Comparison of ENCODE assay signal across 9 cellular contexts in genomic region chr1:148716966-148717520, GRCh38. TPM values are rescaled to one million over a fixed set of nuclear protein-coding genes. Genes with fewer than 3 reads are reported as not detected.
DNase-seq lines count a peak whose midpoint lies in the region; ATAC-seq lines count a peak whose summit lies in the region.
"Not testable (repeated sequence)": the region's sequence is repeated elsewhere in the genome, so short reads cannot be mapped to it uniquely, and the experiment has no call there.
"Had no signal": no experiment of that assay in that cellular context is flagged by ENCODE, and none has a peak within 500 bp of the region (broad histone marks: within the 10 kb centered on the region; RNA-seq: fewer than 3 reads in every experiment).

No MANE protein-coding gene starts in this region.

- not testable (repeated sequence) for H3K4me1 Mint-ChIP-seq in CD4-positive, CD25-positive, alpha-beta regulatory T cell; T-helper 17 cell; activated CD8-positive, alpha-beta T cell treated with anti-CD3 and anti-CD28 coated beads, Interleukin-2, amount 10 ng/mL, durations not matched to agents 7 days and 5 days (ENCODE audit: low read depth); activated T-helper 17 cell treated with anti-CD3 and anti-CD28 coated beads, Interleukin-2, amount 50 U/mL, for 72 hours; effector memory CD8-positive, alpha-beta T cell (ENCODE audit: low read depth in 2 of 2); stimulated activated effector memory CD8-positive, alpha-beta T cell treated with anti-CD3 and anti-CD28 coated beads, Interleukin-12 subunit alpha, Interleukin-12 subunit beta, amount 100 ng/mL, for 72 hours

- H3K27ac ChIP-seq in CD4-positive, CD25-positive, alpha-beta regulatory T cell (ENCODE audit: insufficient read depth, low read length, poor library complexity, severe bottlenecking) = not testable (repeated sequence)

- POLR2A ChIA-PET in activated CD8-positive, alpha-beta T cell treated with anti-CD3 and anti-CD28 coated beads, Interleukin-2, amount 10 ng/mL, durations not matched to agents 7 days and 5 days (lab: Charles Lee) = not testable (repeated sequence)

- H3K4me3 ChIP-seq in CD4-positive, CD25-positive, alpha-beta regulatory T cell (ENCODE audit: low read depth, low read length) = not testable (repeated sequence)

- not testable (repeated sequence) for H3K27me3 Mint-ChIP-seq in CD4-positive, CD25-positive, alpha-beta regulatory T cell; T-helper 17 cell; activated CD8-positive, alpha-beta T cell treated with anti-CD3 and anti-CD28 coated beads, Interleukin-2, amount 10 ng/mL, durations not matched to agents 7 days and 5 days (ENCODE audit: low read depth); activated T-helper 17 cell treated with anti-CD3 and anti-CD28 coated beads, Interleukin-2, amount 50 U/mL, for 72 hours; effector memory CD8-positive, alpha-beta T cell

- H3K4me1 ChIP-seq in CD4-positive, CD25-positive, alpha-beta regulatory T cell (ENCODE audit: control insufficient read depth, insufficient read depth, low read length, poor library complexity, severe bottlenecking) = not testable (repeated sequence)

- H3K36me3 Mint-ChIP-seq in CD4-positive, CD25-positive, alpha-beta regulatory T cell; T-helper 17 cell (ENCODE audit: low read depth); activated CD8-positive, alpha-beta T cell treated with anti-CD3 and anti-CD28 coated beads, Interleukin-2, amount 10 ng/mL, durations not matched to agents 7 days and 5 days (ENCODE audit: low read depth); activated T-helper 17 cell treated with anti-CD3 and anti-CD28 coated beads, Interleukin-2, amount 50 U/mL, for 72 hours (ENCODE audit: low read depth); effector memory CD8-positive, alpha-beta T cell (ENCODE audit: insufficient read depth); stimulated activated effector memory CD8-positive, alpha-beta T cell treated with anti-CD3 and anti-CD28 coated beads, Interleukin-12 subunit alpha, Interleukin-12 subunit beta, amount 100 ng/mL, for 72 hours: not testable (repeated sequence)

- ATAC-seq in CD4-positive, CD25-positive, alpha-beta regulatory T cell (ENCODE audit: low read depth in 2 of 2) = peak; percentile 26 to 54
- peak; percentile 52 for ATAC-seq in T-helper 17 cell
- peak; percentile 81 for ATAC-seq in activated CD8-positive, alpha-beta T cell treated with anti-CD3 and anti-CD28 coated beads, Interleukin-2, amount 10 ng/mL, durations not matched to agents 7 days and 5 days
- peak; percentile 67 for ATAC-seq in activated T-helper 17 cell treated with anti-CD3 and anti-CD28 coated beads, Interleukin-2, amount 50 U/mL, for 72 hours (replicated peaks)
- ATAC-seq in effector memory CD8-positive, alpha-beta T cell (replicated peaks) = peak; percentile 37
- peak; percentile 76 for ATAC-seq in stimulated activated effector memory CD8-positive, alpha-beta T cell treated with anti-CD3 and anti-CD28 coated beads, Interleukin-12 subunit alpha, Interleukin-12 subunit beta, amount 100 ng/mL, for 72 hours
- ATAC-seq in stimulated activated naive CD8-positive, alpha-beta T cell treated with anti-CD3 and anti-CD28 coated beads, Interleukin-15, Interleukin-2, amounts not matched to agents 100 U/mL and 50 U/mL, for 24 hours = peak; percentile 36

- H3K36me3 ChIP-seq in CD4-positive, CD25-positive, alpha-beta regulatory T cell (ENCODE audit: control insufficient read depth, insufficient read depth, low read length) = not testable (repeated sequence)

- not testable (repeated sequence) for H3K27ac Mint-ChIP-seq in CD4-positive, CD25-positive, alpha-beta regulatory T cell; T-helper 17 cell; activated CD8-positive, alpha-beta T cell treated with anti-CD3 and anti-CD28 coated beads, Interleukin-2, amount 10 ng/mL, durations not matched to agents 7 days and 5 days; activated T-helper 17 cell treated with anti-CD3 and anti-CD28 coated beads, Interleukin-2, amount 50 U/mL, for 72 hours; effector memory CD8-positive, alpha-beta T cell; stimulated activated effector memory CD8-positive, alpha-beta T cell treated with anti-CD3 and anti-CD28 coated beads, Interleukin-12 subunit alpha, Interleukin-12 subunit beta, amount 100 ng/mL, for 72 hours

- not testable (repeated sequence) for DNase-seq in CD4-positive, CD25-positive, alpha-beta regulatory T cell; T-helper 17 cell; activated CD8-positive, alpha-beta T cell treated with anti-CD3 and anti-CD28 coated beads, Interleukin-2, amount 10 ng/mL, durations not matched to agents 7 days and 5 days; effector memory CD8-positive, alpha-beta T cell; stimulated activated effector memory CD8-positive, alpha-beta T cell treated with anti-CD3 and anti-CD28 coated beads, Interleukin-12 subunit alpha, Interleukin-12 subunit beta, amount 100 ng/mL, for 72 hours (ENCODE audit: low spot score in 2 of 2); stimulated activated naive CD8-positive, alpha-beta T cell treated with anti-CD3 and anti-CD28 coated beads, Interleukin-15, Interleukin-2, amounts not matched to agents 100 U/mL and 50 U/mL, for 24 hours

- H3K9me3 ChIP-seq in CD4-positive, CD25-positive, alpha-beta regulatory T cell (ENCODE audit: control insufficient read depth in 2 of 2, low read length in 2 of 2); T-helper 17 cell (ENCODE audit: control insufficient read depth, low read length, poor library complexity, severe bottlenecking): not testable (repeated sequence)

- H3K27me3 ChIP-seq in CD4-positive, CD25-positive, alpha-beta regulatory T cell (ENCODE audit: control insufficient read depth, insufficient read depth, low read length) = not testable (repeated sequence)

- not testable (repeated sequence) for H3K9me3 Mint-ChIP-seq in CD4-positive, CD25-positive, alpha-beta regulatory T cell; activated CD8-positive, alpha-beta T cell treated with anti-CD3 and anti-CD28 coated beads, Interleukin-2, amount 10 ng/mL, durations not matched to agents 7 days and 5 days (ENCODE audit: insufficient read depth); activated T-helper 17 cell treated with anti-CD3 and anti-CD28 coated beads, Interleukin-2, amount 50 U/mL, for 72 hours; effector memory CD8-positive, alpha-beta T cell; stimulated activated effector memory CD8-positive, alpha-beta T cell treated with anti-CD3 and anti-CD28 coated beads, Interleukin-12 subunit alpha, Interleukin-12 subunit beta, amount 100 ng/mL, for 72 hours

- CTCF ChIA-PET in activated CD8-positive, alpha-beta T cell treated with anti-CD3 and anti-CD28 coated beads, Interleukin-2, amount 10 ng/mL, durations not matched to agents 7 days and 5 days (lab: Charles Lee) = not testable (repeated sequence)

- H3K4me3 Mint-ChIP-seq in CD4-positive, CD25-positive, alpha-beta regulatory T cell; T-helper 17 cell; activated CD8-positive, alpha-beta T cell treated with anti-CD3 and anti-CD28 coated beads, Interleukin-2, amount 10 ng/mL, durations not matched to agents 7 days and 5 days; activated T-helper 17 cell treated with anti-CD3 and anti-CD28 coated beads, Interleukin-2, amount 50 U/mL, for 72 hours; effector memory CD8-positive, alpha-beta T cell; stimulated activated effector memory CD8-positive, alpha-beta T cell treated with anti-CD3 and anti-CD28 coated beads, Interleukin-12 subunit alpha, Interleukin-12 subunit beta, amount 100 ng/mL, for 72 hours: not testable (repeated sequence)

RNA-seq across cellular contexts. Expression of gene NUDT4B, which starts 31.5 kb away (rescaled TPM):
- total RNA-seq in CD4-positive, CD25-positive, alpha-beta regulatory T cell = not detected
- polyA plus RNA-seq in CD4-positive, CD25-positive, alpha-beta regulatory T cell = 1 to 10 TPM; 2.5 to 9.1 (median 4.6) TPM
- not detected for total RNA-seq in T-helper 17 cell
- not detected for total RNA-seq in activated CD8-positive, alpha-beta T cell treated with anti-CD3 and anti-CD28 coated beads, Interleukin-2, amount 10 ng/mL, durations not matched to agents 7 days and 5 days
- total RNA-seq in activated T-helper 17 cell treated with anti-CD3 and anti-CD28 coated beads, Interleukin-2, amount 50 U/mL, for 72 hours = under 1 TPM in 1 of 2 donors, not detected in 1; 0.58 TPM
- total RNA-seq: H9 had no signal
- polyA plus RNA-seq: GM23338 had no signal
